In genomic region chr5:176646049-176646706, GRCh38 we compare ENCODE assay signal across 10 cellular contexts. TPM values are rescaled to one million over a fixed set of nuclear protein-coding genes. Genes with fewer than 3 reads are reported as not detected.
DNase-seq lines count a peak whose midpoint lies in the region; ATAC-seq and TF ChIP-seq lines count a peak whose summit lies in the region.
"Had no signal": no experiment of that assay in that cellular context is flagged by ENCODE, and none has a peak within 500 bp of the region (broad histone marks: within the 10 kb centered on the region; RNA-seq: fewer than 3 reads in every experiment).

No MANE protein-coding gene starts in this region.

- DNase-seq in SK-N-SH (no peak), WTC11 (ENCODE audit: low spot score) (no peak), hepatic stellate cell (ENCODE audit: low spot score) (no peak), NCI-H2196 (lab: John Stamatoyannopoulos, UW; ENCODE audit: unreplicated experiment) (no peak)
- DNase-seq in stimulated activated naive B cell treated with anti-CD40 and anti-IgM and Interleukin-4, amounts not matched to agents 10 μg/mL and 1 μg/mL and 100 μg/mL, for 72 hours, result no peak

- no peak for TF ChIP-seq EP300 in SK-N-SH (IDR thresholded peaks at IDR 0.05; ENCODE audit: borderline replicate concordance in 1 of 2, low read depth in 1 of 2, low read length in 1 of 2)
- TF ChIP-seq EP300 in gastroesophageal sphincter (IDR thresholded peaks at IDR 0.05), result no peak

- CTCF ChIA-PET in SK-N-SH (lab: Yijun Ruan, JAX) (interaction anchor here (0.8 to 5.8 kb wide), 10 partner anchors 14 to 655 kb away, joined by 3 to 38 read pairs (median 6); partner anchors contain the start of genes CLTB, EIF4E1B, SNCB and ZNF346), WTC11 (lab: Charles Lee) (interaction anchor here (0.8 to 6.8 kb wide), 4 partner anchors 13 to 242 kb away, joined by 3 to 112 read pairs (median 4); no protein-coding TSS in a partner anchor)

- H3K27me3 Mint-ChIP-seq in WTC11 (ENCODE audit: low read depth), result no peaks in the 10 kb centered on the region
- H3K27me3 Mint-ChIP-seq in stimulated activated naive B cell treated with anti-CD40 and anti-IgM and Interleukin-4, amounts not matched to agents 10 μg/mL and 1 μg/mL and 100 μg/mL, for 72 hours, result no peaks in the 10 kb centered on the region

- H3K4me2 ChIP-seq in SK-N-SH, result peak overlapping the region; percentile 54

- H3K36me3 Mint-ChIP-seq in WTC11, result no peaks in the 10 kb centered on the region
- peaks cover 0 to 11% of the 10 kb centered on the region in 2 donors for H3K36me3 Mint-ChIP-seq in stimulated activated naive B cell treated with anti-CD40 and anti-IgM and Interleukin-4, amounts not matched to agents 10 μg/mL and 1 μg/mL and 100 μg/mL, for 72 hours

- peaks cover 4 to 31% of the 10 kb centered on the region in 2 experiments; a peak in 2 of 4 replicates for H3K4me1 ChIP-seq in SK-N-SH (ENCODE audit: control insufficient read depth in 1 of 2, insufficient read depth in 2 of 2, low read depth in 1 of 2, low read length in 1 of 2)
- peaks cover 0 to 40% (median 12%) of the 10 kb centered on the region in 3 donors for H3K4me1 ChIP-seq in gastroesophageal sphincter

- H3K9me2 ChIP-seq in SK-N-SH, result no peaks in the 10 kb centered on the region

- TF ChIP-seq POLR2A in gastroesophageal sphincter (IDR thresholded peaks at IDR 0.05), result no peak

- peaks cover 42% of the 10 kb centered on the region for H3K4me1 Mint-ChIP-seq in WTC11
- peaks cover 31 to 43% of the 10 kb centered on the region in 2 donors for H3K4me1 Mint-ChIP-seq in stimulated activated naive B cell treated with anti-CD40 and anti-IgM and Interleukin-4, amounts not matched to agents 10 μg/mL and 1 μg/mL and 100 μg/mL, for 72 hours

- H3K4me3 Mint-ChIP-seq in WTC11, result peak overlapping the region; percentile 63; the same call in 1 of the 2 replicates
- H3K4me3 Mint-ChIP-seq in stimulated activated naive B cell treated with anti-CD40 and anti-IgM and Interleukin-4, amounts not matched to agents 10 μg/mL and 1 μg/mL and 100 μg/mL, for 72 hours, result peak overlapping the region; percentile 90 to 95

- peaks cover 13% of the 10 kb centered on the region; the same call in 1 of the 2 replicates for H4K20me1 ChIP-seq in SK-N-SH (ENCODE audit: insufficient read depth)

- no peak overlapping the region for H3K9ac ChIP-seq in SK-N-SH

- ATAC-seq in SK-N-SH treated with all-trans-retinoic acid at 6 μM for 48 hours, result no peak
- no peak for ATAC-seq in WTC11
- ATAC-seq in gastroesophageal sphincter, result no peak
- ATAC-seq in stimulated activated naive B cell treated with anti-CD40 and anti-IgM and Interleukin-4, amounts not matched to agents 10 μg/mL and 1 μg/mL and 100 μg/mL, for 72 hours (replicated peaks), result no peak
- ATAC-seq in GM21529 (IDR thresholded peaks at IDR 0.05; ENCODE audit: unreplicated experiment), result no peak

- H3K36me3 ChIP-seq in SK-N-SH (replicated peaks in 1 of 2; ENCODE audit: control insufficient read depth in 1 of 2, insufficient read depth in 2 of 2, low read length in 1 of 2), result no peaks in the 10 kb centered on the region
- H3K36me3 ChIP-seq in gastroesophageal sphincter, result no peaks in the 10 kb centered on the region
- H3K36me3 ChIP-seq: pancreas had no signal

- H3K27ac Mint-ChIP-seq in WTC11, result peak overlapping the region; percentile 45; the same call in 1 of the 2 replicates
- peak overlapping the region; percentile 97 for H3K27ac Mint-ChIP-seq in stimulated activated naive B cell treated with anti-CD40 and anti-IgM and Interleukin-4, amounts not matched to agents 10 μg/mL and 1 μg/mL and 100 μg/mL, for 72 hours

- peak overlapping the region; percentile 28 to 87; a peak in 3 of 4 replicates for H3K27ac ChIP-seq in SK-N-SH (ENCODE audit: low read depth in 2 of 2, low read length in 1 of 2)
- peak overlapping the region; percentile 21 to 85 (median 79) for H3K27ac ChIP-seq in gastroesophageal sphincter

- peak overlapping the region; percentile 68; the same call in 1 of the 2 replicates for H2AFZ ChIP-seq in SK-N-SH (ENCODE audit: low read depth)

- POLR2A ChIA-PET in SK-N-SH (lab: Yijun Ruan, JAX), result interaction anchor here (0.8 to 1.3 kb wide), 3 partner anchors 11 to 109 kb away, joined by 3 to 4 read pairs (median 3); partner anchors contain the start of gene RNF44
- POLR2A ChIA-PET in WTC11 (lab: Charles Lee), result no interaction called here

- H3K27me3 ChIP-seq in SK-N-SH (ENCODE audit: insufficient read depth) (no peaks in the 10 kb centered on the region), gastroesophageal sphincter (peaks cover 8% of the 10 kb centered on the region)
- H3K27me3 ChIP-seq: pancreas had no signal

- TF ChIP-seq RAD21 in SK-N-SH (IDR thresholded peaks at IDR 0.05; ENCODE audit: low read length), result no peak

- no peaks in the 10 kb centered on the region for H3K9me3 Mint-ChIP-seq in WTC11
- no peaks in the 10 kb centered on the region for H3K9me3 Mint-ChIP-seq in stimulated activated naive B cell treated with anti-CD40 and anti-IgM and Interleukin-4, amounts not matched to agents 10 μg/mL and 1 μg/mL and 100 μg/mL, for 72 hours

- peaks cover 39% of the 10 kb centered on the region for H3K79me2 ChIP-seq in SK-N-SH (ENCODE audit: insufficient read depth)

- TF ChIP-seq CTCF in SK-N-SH (IDR thresholded peaks at IDR 0.05) (no peak), WTC11 (IDR thresholded peaks at IDR 0.05) (no peak), gastroesophageal sphincter (IDR thresholded peaks at IDR 0.05) (no peak)

- 88% methylated on average over 6 of the region's 7 CpGs for WGBS in SK-N-SH (ENCODE audit: low lambda C conversion rate)
- WGBS in gastroesophageal sphincter (ENCODE audit: low coverage in 1 of 2), 2 donors, result 89 to 100% methylated on average over 1 to 4 of the region's 7 CpGs

- H3F3A ChIP-seq in SK-N-SH (replicated peaks; ENCODE audit: insufficient read depth), result no peaks in the 10 kb centered on the region

- H3K9me3 ChIP-seq in SK-N-SH (no peaks in the 10 kb centered on the region), gastroesophageal sphincter (no peaks in the 10 kb centered on the region)
- H3K9me3 ChIP-seq: pancreas had no signal

- H3K4me3 ChIP-seq in SK-N-SH (ENCODE audit: low read depth in 2 of 2, low read length in 1 of 2), result no peak overlapping the region
- H3K4me3 ChIP-seq in gastroesophageal sphincter, result peak overlapping the region in 1 of 2 donors; percentile 65

TF ChIP-seq in SK-N-SH, 30 proteins besides CTCF, POLR2A, EP300 and RAD21 (continues in another document):
- TF ChIP-seq FOSL2 (IDR thresholded peaks at IDR 0.05; ENCODE audit: borderline replicate concordance, low read depth) (no peak), CHD2 (IDR thresholded peaks at IDR 0.05; ENCODE audit: low read length, partially characterized antibody) (no peak), FOXM1 (IDR thresholded peaks at IDR 0.05; ENCODE audit: low read depth) (no peak), NRF1 (IDR thresholded peaks at IDR 0.05; ENCODE audit: low read depth, low read length) (no peak)

TF ChIP-seq in SK-N-SH treated with all-trans-retinoic acid at 6 μM for 48 hours, 23 proteins besides CTCF, POLR2A, EP300 and RAD21 (continues in another document):
- TF ChIP-seq RARB (CRISPR knock-in tag; IDR thresholded peaks at IDR 0.05), result no peak
- TF ChIP-seq TCF4 (CRISPR knock-in tag; IDR thresholded peaks at IDR 0.05; ENCODE audit: borderline replicate concordance), result no peak
- TF ChIP-seq ZNF565 (CRISPR knock-in tag; conservative IDR thresholded peaks at IDR 0.05; ENCODE audit: low read depth), result no peak
- no peak for TF ChIP-seq ZC3H10 (CRISPR knock-in tag; IDR thresholded peaks at IDR 0.05)
- TF ChIP-seq ZFP30 (CRISPR knock-in tag; IDR thresholded peaks at IDR 0.05), result no peak
- TF ChIP-seq PPARA (CRISPR knock-in tag; IDR thresholded peaks at IDR 0.05; ENCODE audit: borderline replicate concordance), result no peak
- TF ChIP-seq ZFP3 (CRISPR knock-in tag; IDR thresholded peaks at IDR 0.05), result no peak
- TF ChIP-seq ARNTL (CRISPR knock-in tag; IDR thresholded peaks at IDR 0.05; ENCODE audit: borderline replicate concordance, low read depth), result no peak
- TF ChIP-seq ISL1 (CRISPR knock-in tag; IDR thresholded peaks at IDR 0.05), result no peak

TF ChIP-seq in WTC11, 78 proteins besides CTCF, POLR2A, EP300 and RAD21:
- TF ChIP-seq MAX (CRISPR knock-in tag; IDR thresholded peaks at IDR 0.05), result no peak
- TF ChIP-seq TEAD4 (CRISPR knock-in tag; IDR thresholded peaks at IDR 0.05), result no peak
- no peak for TF ChIP-seq CREB1 (CRISPR knock-in tag; IDR thresholded peaks at IDR 0.05)
- TF ChIP-seq ZNF416 (CRISPR knock-in tag; IDR thresholded peaks at IDR 0.05), result no peak
- 0 out of 2 replicates have a peak, but pooled peaks have one; percentile 19 for TF ChIP-seq NR3C1 (CRISPR knock-in tag; conservative IDR thresholded peaks at IDR 0.05; ENCODE audit: low read depth)

RNA-seq across cellular contexts. Expression of gene TSPAN17, which starts 1.1 kb away (rescaled TPM):
- 61.7 and 68.4 TPM in 2 replicates for polyA plus RNA-seq in SK-N-SH (2012; rRNA removed)
- 34.9 and 52.3 TPM in 2 replicates for polyA plus RNA-seq in SK-N-SH (2012; cell fraction: cytosol; rRNA removed)
- 80.2 and 104 TPM in 2 replicates for polyA plus RNA-seq in SK-N-SH (2012; cell fraction: nucleus; rRNA removed)
- total RNA-seq in WTC11 (2021), result 45.7 to 47.8 TPM (median 46.1 TPM) in 3 replicates
- 10 to 100 TPM; 11.0 to 20.2 (median 15.4) TPM for total RNA-seq in gastroesophageal sphincter

RNA-seq across cellular contexts. Expression of gene EIF4E1B, which starts 15.7 kb away (rescaled TPM):
- not detected in 2 replicates for polyA plus RNA-seq in SK-N-SH (2012; rRNA removed)
- polyA plus RNA-seq in SK-N-SH (2012; cell fraction: cytosol; rRNA removed), result not detected in 2 replicates
- polyA plus RNA-seq in SK-N-SH (2012; cell fraction: nucleus; rRNA removed), result not detected in 2 replicates
- total RNA-seq in WTC11 (2021) (0.74 to 1.3 TPM (median 1.1 TPM) in 3 replicates), gastroesophageal sphincter (not detected)
- polyA plus RNA-seq: esophagus had no signal

RNA-seq across cellular contexts. Expression of gene SNCB, which starts 15.8 kb away (rescaled TPM):
- 0.15 and 0.33 TPM in 2 replicates for polyA plus RNA-seq in SK-N-SH (2012; rRNA removed)
- polyA plus RNA-seq in SK-N-SH (2012; cell fraction: cytosol; rRNA removed), result 0.14 and 0.16 TPM in 2 replicates
- 0.11 and 0.29 TPM in 2 replicates for polyA plus RNA-seq in SK-N-SH (2012; cell fraction: nucleus; rRNA removed)
- total RNA-seq in WTC11 (2021) (6.8 to 13.4 TPM (median 9.6 TPM) in 3 replicates), gastroesophageal sphincter (not detected)
- polyA plus RNA-seq: esophagus had no signal

RNA-seq across cellular contexts. Expression of gene GPRIN1, which starts 36.2 kb away (rescaled TPM):
- 5.9 and 6.6 TPM in 2 replicates for polyA plus RNA-seq in SK-N-SH (2012; rRNA removed)
- 3.2 and 5.4 TPM in 2 replicates for polyA plus RNA-seq in SK-N-SH (2012; cell fraction: cytosol; rRNA removed)
- polyA plus RNA-seq in SK-N-SH (2012; cell fraction: nucleus; rRNA removed), result 3.5 and 4.3 TPM in 2 replicates
- 5.4 to 8.5 TPM (median 5.8 TPM) in 3 replicates for total RNA-seq in WTC11 (2021)
- 1 to 10 TPM in 1 of 4 donors, under 1 TPM in 3; 0.16 to 1.1 (median 0.63) TPM for total RNA-seq in gastroesophageal sphincter
